9 cellular contexts compared by ENCODE assay signal in genomic region chr11:125224391-125225015, GRCh38. TPM values are rescaled to one million over a fixed set of nuclear protein-coding genes. Genes with fewer than 3 reads are reported as not detected.
DNase-seq lines count a peak whose midpoint lies in the region; ATAC-seq and TF ChIP-seq lines count a peak whose summit lies in the region.
"Had no signal": no experiment of that assay in that cellular context is flagged by ENCODE, and none has a peak within 500 bp of the region (broad histone marks: within the 10 kb centered on the region; RNA-seq: fewer than 3 reads in every experiment).

No MANE protein-coding gene starts in this region.

- H3K9me3 ChIP-seq in AG04450 (ENCODE audit: control insufficient read depth, insufficient read depth, low read length), result no peaks in the 10 kb centered on the region

- intact Hi-C loops in dorsolateral prefrontal cortex (cut with DNase I) (no loop called here), Calu3 (cut with micrococcal nuclease; ENCODE audit: unreplicated experiment) (no loop called here)

- no peak overlapping the region for H3K27ac Mint-ChIP-seq in Calu3 (ENCODE audit: unreplicated experiment)
- H3K27ac Mint-ChIP-seq: activated CD4-positive, alpha-beta T cell treated with anti-CD3 and anti-CD28 coated beads, Interleukin-2, amount 10 ng/mL, durations not matched to agents 7 days and 5 days had no signal

- H3K27me3 Mint-ChIP-seq in Calu3 (ENCODE audit: unreplicated experiment), result peaks cover 84% of the 10 kb centered on the region
- H3K27me3 Mint-ChIP-seq: activated CD4-positive, alpha-beta T cell treated with anti-CD3 and anti-CD28 coated beads, Interleukin-2, amount 10 ng/mL, durations not matched to agents 7 days and 5 days had no signal

- no peak for ATAC-seq in esophagus mucosa
- ATAC-seq in GM19351 (IDR thresholded peaks at IDR 0.05; ENCODE audit: unreplicated experiment), result no peak

- CTCF ChIA-PET in AG04450 (lab: Charles Lee), result interaction anchor here (1.0 to 2.1 kb wide), 2 partner anchors 121 to 134 kb away, joined by 4 to 8 read pairs; no protein-coding TSS in a partner anchor
- CTCF ChIA-PET in Calu3 (lab: Charles Lee), result no interaction called here

- POLR2A ChIA-PET in AG04450 (lab: Yijun Ruan, JAX), result no interaction called here

- DNase-seq in AG04450 (ENCODE audit: low read depth, low spot score), result no peak
- peak; percentile 52 for DNase-seq in LHCN-M2 (ENCODE audit: low read depth)
- peak in 1 of 10 donors; percentile 32 for DNase-seq in dorsolateral prefrontal cortex
- peak; percentile 21 to 48 for DNase-seq in lung microvascular endothelial cell (ENCODE audit: low read depth in 2 of 2)
- no peak for DNase-seq in Calu3
- no peak for DNase-seq in stimulated activated naive CD4-positive, alpha-beta T cell treated with Interleukin-2 at 50 U/mL for 16 hours (lab: John Stamatoyannopoulos, UW)
- DNase-seq: activated CD4-positive, alpha-beta T cell treated with anti-CD3 and anti-CD28 coated beads, Interleukin-2, amount 10 ng/mL, durations not matched to agents 7 days and 5 days had no signal

- no peaks in the 10 kb centered on the region for H3K4me1 Mint-ChIP-seq in Calu3 (ENCODE audit: low read depth, unreplicated experiment)
- H3K4me1 Mint-ChIP-seq: activated CD4-positive, alpha-beta T cell treated with anti-CD3 and anti-CD28 coated beads, Interleukin-2, amount 10 ng/mL, durations not matched to agents 7 days and 5 days had no signal

- no TSS peak for BruUV-seq in Calu3 (replicated peaks; lab: Mats Ljungman, UMichigan)

- TF ChIP-seq CTCF in AG04450 (IDR thresholded peaks at IDR 0.05; ENCODE audit: low read depth, low read length) (peak; percentile 45), dorsolateral prefrontal cortex (IDR thresholded peaks at IDR 0.05 in 54 of 56, conservative IDR thresholded peaks at IDR 0.05 in 2 of 56; ENCODE audit: low read depth in 1 of 56, partially characterized antibody in 56 of 56) (peak in 21 of 56 donors; percentile 9 to 31 (median 16)), Calu3 (IDR thresholded peaks at IDR 0.05; ENCODE audit: unreplicated experiment) (no peak)

- H3K4me3 ChIP-seq in AG04450 (ENCODE audit: low read depth, low read length) (no peak overlapping the region), dorsolateral prefrontal cortex (no peak overlapping the region)

- no peaks in the 10 kb centered on the region for H3K9me3 Mint-ChIP-seq in Calu3 (ENCODE audit: low read depth, unreplicated experiment)
- H3K9me3 Mint-ChIP-seq: activated CD4-positive, alpha-beta T cell treated with anti-CD3 and anti-CD28 coated beads, Interleukin-2, amount 10 ng/mL, durations not matched to agents 7 days and 5 days had no signal

- no peak overlapping the region for H3K27ac ChIP-seq in AG04450 (ENCODE audit: low read depth, low read length)
- peak overlapping the region in 46 of 59 donors; percentile 1 to 81 (median 52) for H3K27ac ChIP-seq in dorsolateral prefrontal cortex

- H3K27me3 ChIP-seq in AG04450 (ENCODE audit: control insufficient read depth, insufficient read depth, low read length) (peaks cover 20% of the 10 kb centered on the region), dorsolateral prefrontal cortex (no peaks in the 10 kb centered on the region)

- no peak overlapping the region for H3K4me3 Mint-ChIP-seq in Calu3 (ENCODE audit: low read depth, unreplicated experiment)
- H3K4me3 Mint-ChIP-seq: activated CD4-positive, alpha-beta T cell treated with anti-CD3 and anti-CD28 coated beads, Interleukin-2, amount 10 ng/mL, durations not matched to agents 7 days and 5 days had no signal

- no peaks in the 10 kb centered on the region for H3K36me3 Mint-ChIP-seq in Calu3 (ENCODE audit: insufficient read depth, unreplicated experiment)

RNA-seq across cellular contexts. Expression of gene PKNOX2, which starts 60.0 kb away (rescaled TPM):
- 3.0 and 3.6 TPM in 2 replicates for polyA plus RNA-seq in AG04450 (2011; rRNA removed)
- polyA minus RNA-seq in AG04450 (2011; rRNA and poly(A)+ RNA removed), result 2.6 and 3.5 TPM in 2 replicates
- total RNA-seq in LHCN-M2 (2014; rRNA removed) (14.6 and 15.6 TPM in 2 replicates), dorsolateral prefrontal cortex (10 to 100 TPM; 19.6 to 99.6 (median 55.2) TPM), lung microvascular endothelial cell (not detected in 2 replicates), esophagus mucosa (0.28 TPM), Calu3 (2022) (not detected in 2 replicates)
- 18.2 TPM for polyA plus RNA-seq in LHCN-M2 (2012)
- total RNA-seq: activated CD4-positive, alpha-beta T cell treated with anti-CD3 and anti-CD28 coated beads, Interleukin-2, amount 10 ng/mL, durations not matched to agents 7 days and 5 days had no signal

Comparison
In these comparisons a context has a peak if more than half of its experiments do, and no peak if none do; other contexts are left out.
1. DNase-seq: peak in LHCN-M2 (single experiment) and lung microvascular endothelial cell (2 of 2); none in AG04450 (single experiment), Calu3 (single experiment) and stimulated activated naive CD4-positive, alpha-beta T cell treated with Interleukin-2 at 50 U/mL for 16 hours (single experiment).
2. RNA of gene PKNOX2, which starts 60.0 kb away (total RNA-seq): 19.6 to 99.6 TPM in dorsolateral prefrontal cortex and 14.6 to 15.6 TPM in LHCN-M2; 0.28 TPM in esophagus mucosa (single experiment), not detected in lung microvascular endothelial cell and not detected in Calu3; every median in the first group is over 10 times any median in the second.